ENCODE assay signal across 1 cellular context in the genomic region with DNA sequence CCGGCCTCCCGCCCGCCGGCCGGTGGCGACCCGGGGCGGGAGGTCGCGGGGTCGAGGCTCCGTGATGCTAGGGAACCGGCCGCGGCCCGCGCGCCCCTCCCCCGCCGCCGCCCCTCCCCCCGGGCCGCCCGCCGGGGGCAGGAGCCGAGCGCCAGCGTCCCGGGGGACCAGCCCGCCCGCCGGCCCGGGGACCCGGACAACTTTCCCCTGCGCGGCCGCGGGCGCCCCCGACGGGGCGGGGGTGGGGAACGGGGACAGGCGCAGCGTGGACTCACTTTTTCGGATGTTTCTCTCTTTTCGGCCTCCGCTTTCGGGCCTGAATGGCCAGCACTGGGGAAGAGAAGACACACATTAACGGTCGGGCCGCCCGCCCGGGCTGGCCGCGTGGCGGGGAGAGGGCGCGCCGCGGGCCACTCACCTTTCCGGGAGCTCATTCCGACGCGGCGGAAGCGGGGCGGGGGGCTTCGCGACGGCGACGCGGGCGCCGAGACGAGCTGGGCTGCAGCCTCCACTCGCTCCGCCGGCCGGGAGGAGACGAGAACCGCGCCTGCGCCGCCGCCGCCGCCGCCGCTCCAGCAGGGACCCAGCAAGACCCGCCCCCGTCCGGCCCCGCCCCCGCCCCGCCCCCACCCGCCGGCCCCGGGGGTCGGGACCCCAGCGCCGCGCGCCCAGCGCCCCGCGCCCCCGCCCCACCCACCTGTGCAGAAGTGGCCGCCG.
TF ChIP-seq lines count a peak whose summit lies in the region.

A gene (minus strand): TSS at position 549 of the 717 bp plus-strand sequence.

TF ChIP-seq in HepG2, 621 proteins besides CTCF, POLR2A, EP300 and RAD21 (continued from another document):
- TF ChIP-seq ZFX (CRISPR knock-in tag; IDR thresholded peaks at IDR 0.05; ENCODE audit: low read depth) (peak; percentile 60; the same call in 1 of the 2 replicates), ARHGAP35 (CRISPR knock-in tag; IDR thresholded peaks at IDR 0.05; ENCODE audit: borderline replicate concordance) (no peak), ZNF17 (CRISPR knock-in tag; IDR thresholded peaks at IDR 0.05) (no peak), ZNF761 (CRISPR knock-in tag; conservative IDR thresholded peaks at IDR 0.05) (no peak), ZNF7 (CRISPR knock-in tag; IDR thresholded peaks at IDR 0.05) (no peak), ZNF556 (CRISPR knock-in tag; IDR thresholded peaks at IDR 0.05; ENCODE audit: borderline replicate concordance) (no peak), SIX1 (CRISPR knock-in tag; IDR thresholded peaks at IDR 0.05; ENCODE audit: borderline replicate concordance) (no peak), DNMT3B (CRISPR knock-in tag; conservative IDR thresholded peaks at IDR 0.05) (no peak)
- TF ChIP-seq, protein P1, sequence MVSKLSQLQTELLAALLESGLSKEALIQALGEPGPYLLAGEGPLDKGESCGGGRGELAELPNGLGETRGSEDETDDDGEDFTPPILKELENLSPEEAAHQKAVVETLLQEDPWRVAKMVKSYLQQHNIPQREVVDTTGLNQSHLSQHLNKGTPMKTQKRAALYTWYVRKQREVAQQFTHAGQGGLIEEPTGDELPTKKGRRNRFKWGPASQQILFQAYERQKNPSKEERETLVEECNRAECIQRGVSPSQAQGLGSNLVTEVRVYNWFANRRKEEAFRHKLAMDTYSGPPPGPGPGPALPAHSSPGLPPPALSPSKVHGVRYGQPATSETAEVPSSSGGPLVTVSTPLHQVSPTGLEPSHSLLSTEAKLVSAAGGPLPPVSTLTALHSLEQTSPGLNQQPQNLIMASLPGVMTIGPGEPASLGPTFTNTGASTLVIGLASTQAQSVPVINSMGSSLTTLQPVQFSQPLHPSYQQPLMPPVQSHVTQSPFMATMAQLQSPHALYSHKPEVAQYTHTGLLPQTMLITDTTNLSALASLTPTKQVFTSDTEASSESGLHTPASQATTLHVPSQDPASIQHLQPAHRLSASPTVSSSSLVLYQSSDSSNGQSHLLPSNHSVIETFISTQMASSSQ (IDR thresholded peaks at IDR 0.05; ENCODE audit: low read depth), result no peak
- TF ChIP-seq, protein P1 (CRISPR knock-in tag; IDR thresholded peaks at IDR 0.05; ENCODE audit: borderline replicate concordance), result no peak
- TF ChIP-seq, protein P2, sequence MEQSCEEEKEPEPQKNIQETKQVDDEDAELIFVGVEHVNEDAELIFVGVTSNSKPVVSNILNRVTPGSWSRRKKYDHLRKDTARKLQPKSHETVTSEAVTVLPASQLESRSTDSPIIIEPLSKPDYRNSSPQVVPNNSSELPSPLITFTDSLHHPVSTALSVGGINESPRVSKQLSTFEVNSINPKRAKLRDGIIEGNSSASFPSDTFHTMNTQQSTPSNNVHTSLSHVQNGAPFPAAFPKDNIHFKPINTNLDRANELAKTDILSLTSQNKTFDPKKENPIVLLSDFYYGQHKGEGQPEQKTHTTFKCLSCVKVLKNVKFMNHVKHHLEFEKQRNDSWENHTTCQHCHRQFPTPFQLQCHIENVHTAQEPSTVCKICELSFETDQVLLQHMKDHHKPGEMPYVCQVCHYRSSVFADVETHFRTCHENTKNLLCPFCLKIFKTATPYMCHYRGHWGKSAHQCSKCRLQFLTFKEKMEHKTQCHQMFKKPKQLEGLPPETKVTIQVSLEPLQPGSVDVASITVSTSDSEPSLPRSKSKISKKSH (CRISPR knock-in tag; IDR thresholded peaks at IDR 0.05; ENCODE audit: borderline replicate concordance), result no peak
- TF ChIP-seq, protein P3, sequence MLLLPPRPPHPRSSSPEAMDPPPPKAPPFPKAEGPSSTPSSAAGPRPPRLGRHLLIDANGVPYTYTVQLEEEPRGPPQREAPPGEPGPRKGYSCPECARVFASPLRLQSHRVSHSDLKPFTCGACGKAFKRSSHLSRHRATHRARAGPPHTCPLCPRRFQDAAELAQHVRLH (CRISPR knock-in tag; IDR thresholded peaks at IDR 0.05; ENCODE audit: borderline replicate concordance, low read depth), result no peak
TF ChIP-seq in HepG2: peak in this region for 34.
